8 cellular contexts compared by ENCODE assay signal in the genomic region with DNA sequence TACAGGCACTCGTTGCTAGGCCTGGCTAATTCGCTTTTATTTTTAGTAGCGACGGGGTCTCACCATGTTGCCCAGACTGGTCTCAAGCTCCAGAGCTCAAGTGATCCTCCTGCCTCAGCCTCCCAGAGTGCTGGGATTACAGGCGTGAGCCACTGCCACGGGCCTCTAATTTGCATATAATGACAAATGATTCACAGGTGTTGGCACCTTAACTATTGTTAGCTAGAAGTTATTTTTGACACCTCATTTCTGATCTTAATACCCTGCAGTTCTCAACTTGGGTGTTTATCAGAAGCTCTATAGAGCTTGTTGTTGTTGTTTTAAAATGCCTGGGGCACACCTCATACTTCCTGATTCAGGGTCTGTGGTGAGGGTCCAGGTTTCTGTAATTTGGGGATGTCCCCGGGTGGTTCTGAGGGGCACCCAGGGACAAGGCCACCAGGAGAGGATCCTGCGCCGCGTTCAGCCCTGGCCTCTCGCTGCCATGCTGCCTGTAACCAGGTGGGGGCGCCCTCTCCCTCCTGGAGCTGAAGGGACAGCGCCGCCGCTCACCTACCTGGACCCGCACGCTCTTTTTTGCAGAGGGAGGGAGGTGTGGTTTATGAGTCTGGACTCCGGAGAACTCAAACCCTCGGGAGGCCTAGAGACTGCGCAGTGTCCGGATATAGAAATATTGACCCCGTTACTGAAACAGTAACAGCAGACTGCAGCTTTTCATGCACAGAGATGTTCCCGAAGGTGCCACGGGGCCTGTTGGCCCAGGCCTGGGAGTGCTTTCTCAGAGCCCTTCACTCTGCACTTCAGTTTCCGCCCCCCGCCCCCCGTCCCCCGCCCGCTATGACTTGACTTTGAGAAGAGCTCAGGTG. TPM values are rescaled to one million over a fixed set of nuclear protein-coding genes. Genes with fewer than 3 reads are reported as not detected.
DNase-seq lines count a peak whose midpoint lies in the region; ATAC-seq and TF ChIP-seq lines count a peak whose summit lies in the region.

No MANE protein-coding gene starts in this region.

- H3K27ac ChIP-seq in BLaER1 treated with 17β-estradiol and CSF1 and Interleukin-3, amounts not matched to agents 10 nM and 100 nM: peak overlapping the region in 2 of 11 experiments; percentile 28 to 30; a peak in 1 of 22 replicates
- no peak overlapping the region for H3K27ac ChIP-seq in esophagus muscularis mucosa (replicated peaks in 1 of 4)

- peak overlapping the region in 9 of 11 experiments; percentile 18 to 77 (median 64); a peak in 13 of 22 replicates for H3K4me2 ChIP-seq in BLaER1 treated with 17β-estradiol and CSF1 and Interleukin-3, amounts not matched to agents 10 nM and 100 nM

- H3K4me1 ChIP-seq in BLaER1 treated with 17β-estradiol and CSF1 and Interleukin-3, amounts not matched to agents 10 nM and 100 nM: peaks cover 23 to 44% (median 38%) of the 10 kb centered on the region in 10 experiments; a peak in 19 of 20 replicates
- peaks cover 12% of the 10 kb centered on the region for H3K4me1 ChIP-seq in NT2/D1 (ENCODE audit: insufficient read depth, insufficient read length)
- peaks cover 4 to 11% (median 10%) of the 10 kb centered on the region in 4 donors for H3K4me1 ChIP-seq in esophagus muscularis mucosa

- no peak for TF ChIP-seq POLR2A in esophagus muscularis mucosa (IDR thresholded peaks at IDR 0.05; ENCODE audit: low read depth)

- peak overlapping the region in 7 of 8 donors; percentile 56 to 86 (median 75) for H3K4me3 Mint-ChIP-seq in naive B cell
- H3K4me3 Mint-ChIP-seq in stimulated activated effector memory CD8-positive, alpha-beta T cell treated with anti-CD3 and anti-CD28 coated beads, Interleukin-12 subunit alpha, Interleukin-12 subunit beta, amount 100 ng/mL, for 72 hours: peak overlapping the region; percentile 26

- TF ChIP-seq CTCF in esophagus muscularis mucosa (IDR thresholded peaks at IDR 0.05): peak; percentile 83 to 98 (median 86)

- peaks cover 25 to 53% (median 47%) of the 10 kb centered on the region in 3 donors for H3K4me1 Mint-ChIP-seq in naive B cell
- peaks cover 14% of the 10 kb centered on the region for H3K4me1 Mint-ChIP-seq in stimulated activated effector memory CD8-positive, alpha-beta T cell treated with anti-CD3 and anti-CD28 coated beads, Interleukin-12 subunit alpha, Interleukin-12 subunit beta, amount 100 ng/mL, for 72 hours

- H3K36me3 ChIP-seq in BLaER1 treated with 17β-estradiol and CSF1 and Interleukin-3, amounts not matched to agents 10 nM and 100 nM: no peaks in the 10 kb centered on the region; a peak in 1 of 22 replicates
- H3K36me3 ChIP-seq in NT2/D1 (ENCODE audit: insufficient read depth, insufficient read length, low read length) (no peaks in the 10 kb centered on the region), esophagus muscularis mucosa (no peaks in the 10 kb centered on the region)

- intact Hi-C loops in esophagus muscularis mucosa (cut with DNase I): loop anchor here (2.0 kb wide), 1 partner anchor 132 kb away; the partner anchor contains the start of gene LPGAT1

- no peak overlapping the region for H3K9ac ChIP-seq in BLaER1 treated with 17β-estradiol and CSF1 and Interleukin-3, amounts not matched to agents 10 nM and 100 nM
- peak overlapping the region; percentile 51 for H3K9ac ChIP-seq in NT2/D1 (ENCODE audit: insufficient read length, low read depth)

- no peak overlapping the region for H3K4me3 ChIP-seq in BLaER1 treated with 17β-estradiol and CSF1 and Interleukin-3, amounts not matched to agents 10 nM and 100 nM
- H3K4me3 ChIP-seq in NT2/D1 (ENCODE audit: insufficient read length, low read depth) (no peak overlapping the region), esophagus muscularis mucosa (peak overlapping the region; percentile 21 to 47 (median 30))

- TF ChIP-seq EP300 in esophagus muscularis mucosa (IDR thresholded peaks at IDR 0.05): no peak

- 32% methylated on average over 28 of the region's 29 CpGs for WGBS in esophagus muscularis mucosa

- peak overlapping the region in 3 of 6 donors; percentile 33 to 84 (median 34) for H3K27ac Mint-ChIP-seq in naive B cell
- no peak overlapping the region for H3K27ac Mint-ChIP-seq in stimulated activated effector memory CD8-positive, alpha-beta T cell treated with anti-CD3 and anti-CD28 coated beads, Interleukin-12 subunit alpha, Interleukin-12 subunit beta, amount 100 ng/mL, for 72 hours

- H3K27me3 ChIP-seq in BLaER1 treated with 17β-estradiol and CSF1 and Interleukin-3, amounts not matched to agents 10 nM and 100 nM: no peaks in the 10 kb centered on the region
- peaks cover 20% of the 10 kb centered on the region for H3K27me3 ChIP-seq in NT2/D1 (ENCODE audit: insufficient read depth, insufficient read length)
- H3K27me3 ChIP-seq in esophagus muscularis mucosa: peaks cover 0 to 8% (median 0%) of the 10 kb centered on the region in 4 donors

- ATAC-seq in GM19395 (IDR thresholded peaks at IDR 0.05; ENCODE audit: unreplicated experiment) (peak; percentile 63), HG03558 (IDR thresholded peaks at IDR 0.05; ENCODE audit: extremely low read depth, unreplicated experiment) (peak; percentile 21), naive B cell (ENCODE audit: low read depth in 2 of 2) (peak; percentile 42 to 49)
- ATAC-seq in stimulated activated effector memory CD8-positive, alpha-beta T cell treated with anti-CD3 and anti-CD28 coated beads, Interleukin-12 subunit alpha, Interleukin-12 subunit beta, amount 100 ng/mL, for 72 hours: peak; percentile 89

- H3K27me3 Mint-ChIP-seq in naive B cell: peaks cover 6 to 22% (median 16%) of the 10 kb centered on the region in 3 donors

- H3K9me3 Mint-ChIP-seq in naive B cell: peaks cover 4 to 19% (median 14%) of the 10 kb centered on the region in 7 donors
- H3K9me3 Mint-ChIP-seq in stimulated activated effector memory CD8-positive, alpha-beta T cell treated with anti-CD3 and anti-CD28 coated beads, Interleukin-12 subunit alpha, Interleukin-12 subunit beta, amount 100 ng/mL, for 72 hours: no peaks in the 10 kb centered on the region

- peak; percentile 77 for DNase-seq in NT2/D1 (ENCODE audit: low read depth, low spot score)
- DNase-seq in activated T-cell treated with anti-CD3 and anti-CD28 coated beads for 48 hours (ENCODE audit: low read depth): peak; percentile 81
- DNase-seq in esophagus muscularis mucosa (ENCODE audit: extremely low spot score): no peak
- peak; percentile 62 for DNase-seq in naive B cell
- peak; percentile 91 to 95 for DNase-seq in stimulated activated effector memory CD8-positive, alpha-beta T cell treated with anti-CD3 and anti-CD28 coated beads, Interleukin-12 subunit alpha, Interleukin-12 subunit beta, amount 100 ng/mL, for 72 hours (ENCODE audit: low spot score in 2 of 2)

- H3K36me3 Mint-ChIP-seq in naive B cell: peaks cover 0 to 5% of the 10 kb centered on the region in 2 donors
- H3K36me3 Mint-ChIP-seq in stimulated activated effector memory CD8-positive, alpha-beta T cell treated with anti-CD3 and anti-CD28 coated beads, Interleukin-12 subunit alpha, Interleukin-12 subunit beta, amount 100 ng/mL, for 72 hours: no peaks in the 10 kb centered on the region

- no peaks in the 10 kb centered on the region for H4K20me1 ChIP-seq in BLaER1 treated with 17β-estradiol and CSF1 and Interleukin-3, amounts not matched to agents 10 nM and 100 nM

- H3K9me3 ChIP-seq in BLaER1 treated with 17β-estradiol and CSF1 and Interleukin-3, amounts not matched to agents 10 nM and 100 nM (replicated peaks in 1 of 11): peaks cover 9 to 18% (median 14%) of the 10 kb centered on the region in 11 experiments
- H3K9me3 ChIP-seq in NT2/D1 (ENCODE audit: insufficient read depth, low read length): no peaks in the 10 kb centered on the region; the same call in 1 of the 2 replicates
- no peaks in the 10 kb centered on the region for H3K9me3 ChIP-seq in esophagus muscularis mucosa

RNA-seq across cellular contexts. Expression of gene NEK2, which starts 23.0 kb away (rescaled TPM):
- not detected for total RNA-seq in esophagus muscularis mucosa
- polyA plus RNA-seq in naive B cell (ENCODE audit: low read depth in 6 of 6): under 1 TPM in 2 of 6 donors, not detected in 4; 0.16 to 0.32 TPM

Comparison
In these comparisons a context has a peak if more than half of its experiments do, and no peak if none do; other contexts are left out.
1. H3K4me3 ChIP-seq: peak in esophagus muscularis mucosa (4 of 4); none in BLaER1 treated with 17β-estradiol and CSF1 and Interleukin-3, amounts not matched to agents 10 nM and 100 nM (0 of 10) and NT2/D1 (single experiment).
2. ATAC-seq: peak in every context shown above with its lines; median percentile 89 in stimulated activated effector memory CD8-positive, alpha-beta T cell treated with anti-CD3 and anti-CD28 coated beads, Interleukin-12 subunit alpha, Interleukin-12 subunit beta, amount 100 ng/mL, for 72 hours; 63 in GM19395; 46 in naive B cell; 21 in HG03558.